16 cellular contexts compared by ENCODE assay signal in genomic region chr1:25057188-25057587, GRCh38.
DNase-seq lines count a peak whose midpoint lies in the region; ATAC-seq, FAIRE-seq and TF ChIP-seq lines count a peak whose summit lies in the region.
"Had no signal": no experiment of that assay in that cellular context is flagged by ENCODE, and none has a peak within 500 bp of the region (broad histone marks: within the 10 kb centered on the region; RNA-seq: fewer than 3 reads in every experiment).

No MANE protein-coding gene starts in this region.

- H3K4me1 Mint-ChIP-seq in effector memory CD8-positive, alpha-beta T cell (ENCODE audit: low read depth in 2 of 2) = peaks cover 14 to 29% of the 10 kb centered on the region in 2 donors
- peaks cover 8% of the 10 kb centered on the region for H3K4me1 Mint-ChIP-seq in neural progenitor cell
- H3K4me1 Mint-ChIP-seq: B cell had no signal

- no peak for TF ChIP-seq POLR2A in HepG2 (IDR thresholded peaks at IDR 0.05; ENCODE audit: insufficient read depth in 1 of 2, low read depth in 2 of 2, low read length in 2 of 2)
- no peak for TF ChIP-seq POLR2A in right lobe of liver (IDR thresholded peaks at IDR 0.05)
- TF ChIP-seq POLR2A in gastrocnemius medialis (IDR thresholded peaks at IDR 0.05) = no peak

- H3K36me3 ChIP-seq in HepG2 (replicated peaks in 1 of 2; ENCODE audit: control insufficient read depth in 1 of 2, insufficient read depth in 2 of 2, low read length in 2 of 2) (no peaks in the 10 kb centered on the region), right lobe of liver (no peaks in the 10 kb centered on the region), neural progenitor cell (no peaks in the 10 kb centered on the region), gastrocnemius medialis (no peaks in the 10 kb centered on the region)
- H3K36me3 ChIP-seq: BLaER1 treated with 17β-estradiol and CSF1 and Interleukin-3, amounts not matched to agents 10 nM and 100 nM; HAP-1 had no signal

- H3K27ac ChIP-seq in HepG2 (ENCODE audit: extremely low read length, insufficient read depth, low read length) (no peak overlapping the region), right lobe of liver (no peak overlapping the region), neural progenitor cell (no peak overlapping the region), gastrocnemius medialis (no peak overlapping the region)
- H3K27ac ChIP-seq: BLaER1 treated with 17β-estradiol and CSF1 and Interleukin-3, amounts not matched to agents 10 nM and 100 nM had no signal

- CTCF ChIA-PET in HepG2 (lab: Yijun Ruan, JAX; ENCODE audit: low intra/inter-chr PET ratio, low total read pairs) = no interaction called here

- H3K36me3 Mint-ChIP-seq in effector memory CD8-positive, alpha-beta T cell (ENCODE audit: insufficient read depth) = peaks cover 3% of the 10 kb centered on the region
- H3K36me3 Mint-ChIP-seq in neural progenitor cell = no peaks in the 10 kb centered on the region
- H3K36me3 Mint-ChIP-seq: CD8-positive, alpha-beta T cell had no signal

- peaks cover 0 to 35% of the 10 kb centered on the region in 2 donors for H3K27me3 Mint-ChIP-seq in effector memory CD8-positive, alpha-beta T cell
- H3K27me3 Mint-ChIP-seq in neural progenitor cell (ENCODE audit: insufficient read depth, low read depth) = peaks cover 8% of the 10 kb centered on the region

- TF ChIP-seq EP300 in HepG2 (IDR thresholded peaks at IDR 0.05; ENCODE audit: low read depth in 2 of 2, low read length in 2 of 2) (no peak), HepG2 (CRISPR knock-in tag; IDR thresholded peaks at IDR 0.05; ENCODE audit: borderline replicate concordance) (no peak)

- FAIRE-seq in HepG2 (lab: Jason Lieb, UNC) = no peak
- FAIRE-seq: GM12878, GM19239 had no signal

- H3K27me3 ChIP-seq in HepG2 (ENCODE audit: control insufficient read depth in 1 of 2, insufficient read depth in 2 of 2, low read length in 2 of 2) (peaks cover 8 to 28% of the 10 kb centered on the region in 2 experiments; a peak in 4 of 5 replicates), right lobe of liver (no peaks in the 10 kb centered on the region), neural progenitor cell (no peaks in the 10 kb centered on the region), gastrocnemius medialis (no peaks in the 10 kb centered on the region)
- H3K27me3 ChIP-seq: BLaER1 treated with 17β-estradiol and CSF1 and Interleukin-3, amounts not matched to agents 10 nM and 100 nM had no signal

- no peak for TF ChIP-seq RAD21 in HepG2 (CRISPR knock-in tag; IDR thresholded peaks at IDR 0.05)

- H4K20me1 ChIP-seq in HepG2 (ENCODE audit: insufficient read depth, low read length) (no peaks in the 10 kb centered on the region), neural progenitor cell (ENCODE audit: low read depth) (no peaks in the 10 kb centered on the region)

- BruUV-seq in HepG2 (replicated peaks; lab: Mats Ljungman, UMichigan) = no TSS peak

- no peak overlapping the region for H3K4me3 ChIP-seq in HepG2 (replicated peaks in 1 of 3; ENCODE audit: insufficient read depth in 1 of 3, low read depth in 2 of 3, low read length in 3 of 3)
- H3K4me3 ChIP-seq in right lobe of liver = no peak overlapping the region
- no peak overlapping the region for H3K4me3 ChIP-seq in neural progenitor cell
- no peak overlapping the region for H3K4me3 ChIP-seq in gastrocnemius medialis
- H3K4me3 ChIP-seq: BLaER1 treated with 17β-estradiol and CSF1 and Interleukin-3, amounts not matched to agents 10 nM and 100 nM; GM12878; HAP-1 had no signal

- H3K4me3 Mint-ChIP-seq in effector memory CD8-positive, alpha-beta T cell = no peak overlapping the region
- peak overlapping the region; percentile 3 for H3K4me3 Mint-ChIP-seq in neural progenitor cell
- H3K4me3 Mint-ChIP-seq: B cell; CD8-positive, alpha-beta T cell had no signal

- intact Hi-C loops in HepG2 (cut with micrococcal nuclease; ENCODE audit: unreplicated experiment) = no loop called here
- intact Hi-C loops in right lobe of liver (cut with DNase I) = no loop called here
- intact Hi-C loops in gastrocnemius medialis (cut with DNase I; ENCODE audit: low total_unique reads) = no loop called here

- no peak overlapping the region for H3K4me2 ChIP-seq in HepG2 (ENCODE audit: low read depth, low read length)
- no peak overlapping the region for H3K4me2 ChIP-seq in neural progenitor cell
- H3K4me2 ChIP-seq: BLaER1 treated with 17β-estradiol and CSF1 and Interleukin-3, amounts not matched to agents 10 nM and 100 nM had no signal

- H3K79me2 ChIP-seq in HepG2 (ENCODE audit: insufficient read depth, low read length) (no peaks in the 10 kb centered on the region), neural progenitor cell (ENCODE audit: low read depth) (no peaks in the 10 kb centered on the region)

- H3K9ac ChIP-seq in HepG2 (ENCODE audit: insufficient read depth, low read depth, low read length) (no peak overlapping the region), neural progenitor cell (no peak overlapping the region)
- H3K9ac ChIP-seq: BLaER1 treated with 17β-estradiol and CSF1 and Interleukin-3, amounts not matched to agents 10 nM and 100 nM had no signal

- POLR2A ChIA-PET in HepG2 (lab: Yijun Ruan, JAX) = no interaction called here

- in situ Hi-C loops in HepG2 (cut with HindIII; ENCODE audit: extremely low pct_ligation_motif_present, low pct_unique_long_range_greater_than_20kb) = no loop called here
- in situ Hi-C loops in gastrocnemius medialis (cut with MboI; ENCODE audit: low sequenced_read_pairs in 4 of 4) = no loop called here

- TF ChIP-seq CTCF in HepG2 (CRISPR knock-in tag; IDR thresholded peaks at IDR 0.05) (no peak), right lobe of liver (IDR thresholded peaks at IDR 0.05) (no peak), neural progenitor cell (IDR thresholded peaks at IDR 0.05) (no peak), gastrocnemius medialis (IDR thresholded peaks at IDR 0.05 in 4 of 5, conservative IDR thresholded peaks at IDR 0.05 in 1 of 5) (no peak)

- H2AFZ ChIP-seq in HepG2 (ENCODE audit: low read length) = no peak overlapping the region
- H2AFZ ChIP-seq in neural progenitor cell (replicated peaks) = no peak overlapping the region

- ATAC-seq in HepG2 (no peak), right lobe of liver (no peak), gastrocnemius medialis (no peak)
- no peak for ATAC-seq in effector memory CD8-positive, alpha-beta T cell (replicated peaks)
- ATAC-seq: CD8-positive, alpha-beta T cell; GM12878 had no signal

- WGBS in HepG2 (ENCODE audit: low lambda C conversion rate) = 40% methylated on average over 2 of the region's 3 CpGs
- WGBS in right lobe of liver (ENCODE audit: insufficient coverage, low coverage, low lambda C conversion rate, missing lambda C conversion rate) = 71% methylated on average over 3 of the region's 3 CpGs

- H3F3A ChIP-seq in neural progenitor cell (ENCODE audit: low read depth) = no peaks in the 10 kb centered on the region

- no peaks in the 10 kb centered on the region for H3K9me3 Mint-ChIP-seq in effector memory CD8-positive, alpha-beta T cell
- no peaks in the 10 kb centered on the region for H3K9me3 Mint-ChIP-seq in neural progenitor cell
- H3K9me3 Mint-ChIP-seq: CD8-positive, alpha-beta T cell had no signal

- no peaks in the 10 kb centered on the region for H3K4me1 ChIP-seq in HepG2 (ENCODE audit: insufficient read depth, low read length)
- H3K4me1 ChIP-seq in right lobe of liver = no peaks in the 10 kb centered on the region
- H3K4me1 ChIP-seq in neural progenitor cell = peaks cover 3% of the 10 kb centered on the region
- H3K4me1 ChIP-seq in gastrocnemius medialis = no peaks in the 10 kb centered on the region
- H3K4me1 ChIP-seq: HAP-1 had no signal

- DNase-seq in HepG2 (ENCODE audit: low spot score) (no peak), right lobe of liver (no peak), neural progenitor cell (ENCODE audit: low spot score) (no peak), gastrocnemius medialis (no peak)
- no peak for DNase-seq in effector memory CD8-positive, alpha-beta T cell
- no peak for DNase-seq in activated CD4-positive, alpha-beta T cell treated with anti-CD3 and anti-CD28 coated beads, Interleukin-2, amount 50 U/mL, for 1 hour
- no peak for DNase-seq in stimulated activated naive CD4-positive, alpha-beta T cell treated with Interleukin-2 at 50 U/mL for 16 hours (lab: John Stamatoyannopoulos, UW)
- DNase-seq: Calu3; CD8-positive, alpha-beta T cell; DMS79 treated with DMSO at 0.1 percent for 48 hours; IMR-90 had no signal

- no peaks in the 10 kb centered on the region for H3K9me3 ChIP-seq in HepG2 (ENCODE audit: low read length)
- no peaks in the 10 kb centered on the region for H3K9me3 ChIP-seq in right lobe of liver
- H3K9me3 ChIP-seq in neural progenitor cell (ENCODE audit: low read depth) = no peaks in the 10 kb centered on the region
- no peaks in the 10 kb centered on the region for H3K9me3 ChIP-seq in gastrocnemius medialis
- H3K9me3 ChIP-seq: BLaER1 treated with 17β-estradiol and CSF1 and Interleukin-3, amounts not matched to agents 10 nM and 100 nM; HAP-1 had no signal

- H3K27ac Mint-ChIP-seq in effector memory CD8-positive, alpha-beta T cell = peak overlapping the region; percentile 44 to 46
- no peak overlapping the region for H3K27ac Mint-ChIP-seq in neural progenitor cell
- H3K27ac Mint-ChIP-seq: B cell; CD8-positive, alpha-beta T cell had no signal

TF ChIP-seq in HepG2, 621 proteins besides CTCF, POLR2A, EP300 and RAD21:
- TF ChIP-seq ZNF629 (CRISPR knock-in tag; conservative IDR thresholded peaks at IDR 0.05) (peak; percentile 63; the same call in 1 of the 2 replicates), FOSL2 (CRISPR knock-in tag; IDR thresholded peaks at IDR 0.05) (no peak)
